10 cellular contexts compared by ENCODE assay signal in genomic region chr12:76270657-76271358, GRCh38.
"Had no signal": no experiment of that assay in that cellular context is flagged by ENCODE, and none has a peak within 500 bp of the region (broad histone marks: within the 10 kb centered on the region; RNA-seq: fewer than 3 reads in every experiment).

No MANE protein-coding gene starts in this region.

- ATAC-seq: left cardiac atrium; stimulated activated memory B cell treated with anti-CD40 and anti-IgM and Interleukin-4, amounts not matched to agents 10 μg/mL and 1 μg/mL and 100 μg/mL, for 72 hours; T-cell had no signal

- DNase-seq: activated CD4-positive, alpha-beta T cell treated with anti-CD3 and anti-CD28 coated beads, Interleukin-2, amount 10 ng/mL, durations not matched to agents 24 days and 14 days; amniotic stem cell; hypothalamus; left cardiac atrium; naive B cell; T-cell; transverse colon had no signal

- H3K4me3 ChIP-seq: lung, right atrium auricular region, transverse colon had no signal
